15 cellular contexts compared by ENCODE assay signal in genomic region chr18:78964727-78965126, GRCh38. TPM values are rescaled to one million over a fixed set of nuclear protein-coding genes. Genes with fewer than 3 reads are reported as not detected.
"Had no signal": no experiment of that assay in that cellular context is flagged by ENCODE, and none has a peak within 500 bp of the region (broad histone marks: within the 10 kb centered on the region; RNA-seq: fewer than 3 reads in every experiment).

No MANE protein-coding gene starts in this region.

RNA-seq across cellular contexts. Expression of gene SALL3, which starts 14.9 kb away (rescaled TPM):
- total RNA-seq: activated naive CD4-positive, alpha-beta T cell treated with anti-CD3 and anti-CD28 coated beads for 36 hours; activated naive CD4-positive, alpha-beta T cell treated with anti-CD3 and anti-CD28 coated beads, Interleukin-2, amount 50 U/mL, for 72 hours; activated naive CD8-positive, alpha-beta T cell treated with anti-CD3 and anti-CD28 coated beads for 36 hours; activated naive CD8-positive, alpha-beta T cell treated with anti-CD3 and anti-CD28 coated beads, Interleukin-2, amount 10 ng/mL, durations not matched to agents 7 days and 5 days; activated T-cell treated with anti-CD3 and anti-CD28 coated beads, Interleukin-2, amount 50 U/mL, for 4 hours; activated T-cell treated with anti-CD3 and anti-CD28 coated beads, Interleukin-2, amount 50 U/mL, for 72 hours; activated T-helper 1 cell treated with anti-CD3 and anti-CD28 coated beads, Interleukin-12 subunit alpha, Interleukin-12 subunit beta, Interleukin-2, Interleukin-4 antibody, amounts not matched to agents 30 ng/mL and 10 ng/mL and 1 ng/mL, durations not matched to agents 14 hours and 24 hours and 36 hours; activated T-helper 17 cell treated with anti-CD3 and anti-CD28 coated beads, Interleukin-2, amount 50 U/mL, for 72 hours; activated T-helper 2 cell treated with anti-CD3 and anti-CD28 coated beads, Interferon-gamma antibody, Interleukin-2, Interleukin-4, amounts not matched to agents 10 μg/mL and 5 μg/mL and 100 μg/mL, durations not matched to agents 14 hours and 24 hours and 36 hours; ascending aorta; body of pancreas; breast epithelium; bronchial epithelial cell had no signal
- polyA plus RNA-seq: adrenal gland, aorta had no signal
